Comparison of ENCODE assay signal across 14 cellular contexts in genomic region chr5:103111458-103111857, GRCh38. TPM values are rescaled to one million over a fixed set of nuclear protein-coding genes. Genes with fewer than 3 reads are reported as not detected.
DNase-seq lines count a peak whose midpoint lies in the region; ATAC-seq and TF ChIP-seq lines count a peak whose summit lies in the region.
"Had no signal": no experiment of that assay in that cellular context is flagged by ENCODE, and none has a peak within 500 bp of the region (broad histone marks: within the 10 kb centered on the region; RNA-seq: fewer than 3 reads in every experiment).

No MANE protein-coding gene starts in this region.

- POLR2A ChIA-PET in activated CD8-positive, alpha-beta T cell treated with anti-CD3 and anti-CD28 coated beads, Interleukin-2, amount 10 ng/mL, durations not matched to agents 7 days and 5 days (lab: Charles Lee) = interaction anchor here (1.2 to 1.5 kb wide), 2 partner anchors 9 to 339 kb away, joined by 3 to 12 read pairs; partner anchors contain the start of genes GIN1 and PPIP5K2
- POLR2A ChIA-PET in HEK293T (lab: Yijun Ruan, JAX) = interaction anchor here (1.0 kb wide), 1 partner anchor 8 kb away, joined by 3 read pairs; the partner anchor contains the start of genes GIN1 and PPIP5K2

- H3K27me3 Mint-ChIP-seq in activated T-cell treated with anti-CD3 and anti-CD28 coated beads, Interleukin-2, amount 50 U/mL, for 24 hours = no peaks in the 10 kb centered on the region
- H3K27me3 Mint-ChIP-seq in activated CD8-positive, alpha-beta T cell treated with anti-CD3 and anti-CD28 coated beads, Interleukin-2, amount 10 ng/mL, durations not matched to agents 7 days and 5 days (ENCODE audit: low read depth) = no peaks in the 10 kb centered on the region

- intact Hi-C loops in ovary (cut with DNase I) = no loop called here

- H3K36me3 Mint-ChIP-seq in activated T-cell treated with anti-CD3 and anti-CD28 coated beads, Interleukin-2, amount 50 U/mL, for 24 hours (ENCODE audit: low read depth) = peaks cover 28% of the 10 kb centered on the region
- H3K36me3 Mint-ChIP-seq in activated CD8-positive, alpha-beta T cell treated with anti-CD3 and anti-CD28 coated beads, Interleukin-2, amount 10 ng/mL, durations not matched to agents 7 days and 5 days (ENCODE audit: low read depth) = peaks cover 26% of the 10 kb centered on the region
- H3K36me3 Mint-ChIP-seq in stimulated activated effector memory CD8-positive, alpha-beta T cell treated with anti-CD3 and anti-CD28 coated beads, Interleukin-12 subunit alpha, Interleukin-12 subunit beta, amount 100 ng/mL, for 72 hours = peaks cover 14% of the 10 kb centered on the region

- H3K9me3 ChIP-seq in ovary = no peaks in the 10 kb centered on the region
- H3K9me3 ChIP-seq: tibial artery had no signal

- H3K4me1 Mint-ChIP-seq in activated T-cell treated with anti-CD3 and anti-CD28 coated beads, Interleukin-2, amount 50 U/mL, for 24 hours (ENCODE audit: low read depth) = peaks cover 39% of the 10 kb centered on the region
- H3K4me1 Mint-ChIP-seq in activated CD8-positive, alpha-beta T cell treated with anti-CD3 and anti-CD28 coated beads, Interleukin-2, amount 10 ng/mL, durations not matched to agents 7 days and 5 days (ENCODE audit: low read depth) = peaks cover 28% of the 10 kb centered on the region
- H3K4me1 Mint-ChIP-seq in stimulated activated effector memory CD8-positive, alpha-beta T cell treated with anti-CD3 and anti-CD28 coated beads, Interleukin-12 subunit alpha, Interleukin-12 subunit beta, amount 100 ng/mL, for 72 hours = peaks cover 23% of the 10 kb centered on the region

- H3K27ac Mint-ChIP-seq in activated T-cell treated with anti-CD3 and anti-CD28 coated beads, Interleukin-2, amount 50 U/mL, for 24 hours = peak overlapping the region; percentile 75
- peak overlapping the region; percentile 73 for H3K27ac Mint-ChIP-seq in activated CD8-positive, alpha-beta T cell treated with anti-CD3 and anti-CD28 coated beads, Interleukin-2, amount 10 ng/mL, durations not matched to agents 7 days and 5 days
- H3K27ac Mint-ChIP-seq in stimulated activated effector memory CD8-positive, alpha-beta T cell treated with anti-CD3 and anti-CD28 coated beads, Interleukin-12 subunit alpha, Interleukin-12 subunit beta, amount 100 ng/mL, for 72 hours = peak overlapping the region; percentile 91

- 81 to 93% (median 92%) methylated on average over 2 of the region's 2 CpGs for WGBS in ovary, 3 donors

- H3K4me1 ChIP-seq in ovary (ENCODE audit: insufficient read depth) = no peaks in the 10 kb centered on the region
- H3K4me1 ChIP-seq: foreskin keratinocyte, tibial artery had no signal

- peak; percentile 81 for ATAC-seq in activated CD8-positive, alpha-beta T cell treated with anti-CD3 and anti-CD28 coated beads, Interleukin-2, amount 10 ng/mL, durations not matched to agents 7 days and 5 days
- peak; percentile 83 for ATAC-seq in stimulated activated effector memory CD8-positive, alpha-beta T cell treated with anti-CD3 and anti-CD28 coated beads, Interleukin-12 subunit alpha, Interleukin-12 subunit beta, amount 100 ng/mL, for 72 hours
- ATAC-seq: foreskin keratinocyte, sciatic nerve had no signal

- no peak for TF ChIP-seq POLR2A in ovary (IDR thresholded peaks at IDR 0.05)

- H3K36me3 ChIP-seq in ovary = no peaks in the 10 kb centered on the region

- TF ChIP-seq CTCF in ovary (IDR thresholded peaks at IDR 0.05) = no peak

- no peaks in the 10 kb centered on the region for H3K27me3 ChIP-seq in ovary
- H3K27me3 ChIP-seq: foreskin keratinocyte, tibial artery had no signal

- H3K4me3 Mint-ChIP-seq in activated T-cell treated with anti-CD3 and anti-CD28 coated beads, Interleukin-2, amount 50 U/mL, for 24 hours = peak overlapping the region; percentile 23
- peak overlapping the region; percentile 50 for H3K4me3 Mint-ChIP-seq in activated CD8-positive, alpha-beta T cell treated with anti-CD3 and anti-CD28 coated beads, Interleukin-2, amount 10 ng/mL, durations not matched to agents 7 days and 5 days
- peak overlapping the region; percentile 35 for H3K4me3 Mint-ChIP-seq in stimulated activated effector memory CD8-positive, alpha-beta T cell treated with anti-CD3 and anti-CD28 coated beads, Interleukin-12 subunit alpha, Interleukin-12 subunit beta, amount 100 ng/mL, for 72 hours

- CTCF ChIA-PET in activated CD8-positive, alpha-beta T cell treated with anti-CD3 and anti-CD28 coated beads, Interleukin-2, amount 10 ng/mL, durations not matched to agents 7 days and 5 days (lab: Charles Lee) = interaction anchor here (0.7 to 1.4 kb wide), 2 partner anchors 9 to 14 kb away, joined by 3 to 8 read pairs; partner anchors contain the start of genes GIN1 and PPIP5K2
- CTCF ChIA-PET in HEK293T (lab: Yijun Ruan, JAX) = no interaction called here

- peaks cover 6% of the 10 kb centered on the region for H3K9me3 Mint-ChIP-seq in activated T-cell treated with anti-CD3 and anti-CD28 coated beads, Interleukin-2, amount 50 U/mL, for 24 hours
- H3K9me3 Mint-ChIP-seq in activated CD8-positive, alpha-beta T cell treated with anti-CD3 and anti-CD28 coated beads, Interleukin-2, amount 10 ng/mL, durations not matched to agents 7 days and 5 days (ENCODE audit: insufficient read depth) = peaks cover 9% of the 10 kb centered on the region
- H3K9me3 Mint-ChIP-seq in stimulated activated effector memory CD8-positive, alpha-beta T cell treated with anti-CD3 and anti-CD28 coated beads, Interleukin-12 subunit alpha, Interleukin-12 subunit beta, amount 100 ng/mL, for 72 hours = peaks cover 4% of the 10 kb centered on the region

- TF ChIP-seq EP300 in ovary (IDR thresholded peaks at IDR 0.05) = no peak

- no peak overlapping the region for H3K27ac ChIP-seq in ovary
- H3K27ac ChIP-seq: foreskin keratinocyte, tibial artery had no signal

- no peak for DNase-seq in activated T-cell treated with anti-CD3 and anti-CD28 coated beads, Interleukin-2, amount 50 U/mL, for 24 hours
- DNase-seq in activated T-cell treated with anti-CD3 and anti-CD28 coated beads for 4 hours = no peak
- DNase-seq in NOMO-1 (lab: John Stamatoyannopoulos, UW; ENCODE audit: unreplicated experiment in 2 of 2) = peak; percentile 65 to 76
- peak; percentile 67 for DNase-seq in activated CD8-positive, alpha-beta T cell treated with anti-CD3 and anti-CD28 coated beads, Interleukin-2, amount 10 ng/mL, durations not matched to agents 7 days and 5 days
- DNase-seq in stimulated activated effector memory CD8-positive, alpha-beta T cell treated with anti-CD3 and anti-CD28 coated beads, Interleukin-12 subunit alpha, Interleukin-12 subunit beta, amount 100 ng/mL, for 72 hours (ENCODE audit: low spot score in 2 of 2) = peak in 1 of 2 donors; percentile 6
- DNase-seq in GM19238 (ENCODE audit: insufficient read length, low spot score) = no peak
- no peak for DNase-seq in ovary
- no peak for DNase-seq in HEK293T (ENCODE audit: extremely low spot score)
- DNase-seq: activated CD4-positive, CD25-positive, alpha-beta regulatory T cell; dermis blood vessel endothelial cell; foreskin keratinocyte; NCI-H345; tibial artery had no signal

- no peak overlapping the region for H3K4me3 ChIP-seq in ovary
- H3K4me3 ChIP-seq: tibial artery had no signal

TF ChIP-seq in HEK293T, 16 proteins besides CTCF, POLR2A, EP300 and RAD21:
- TF ChIP-seq TARDBP (IDR thresholded peaks at IDR 0.05) (no peak), L3MBTL2 (conservative IDR thresholded peaks at IDR 0.05) (no peak), SUZ12 (IDR thresholded peaks at IDR 0.05) (no peak), ARNT (IDR thresholded peaks at IDR 0.05) (no peak), FOXA1 (IDR thresholded peaks at IDR 0.05) (no peak), NFRKB (IDR thresholded peaks at IDR 0.05) (no peak), CTBP1 (IDR thresholded peaks at IDR 0.05; ENCODE audit: borderline replicate concordance) (no peak), ELF4 (IDR thresholded peaks at IDR 0.05) (no peak)

RNA-seq across cellular contexts. Expression of gene GIN1, which starts 8.5 kb away (rescaled TPM):
- total RNA-seq in activated CD8-positive, alpha-beta T cell treated with anti-CD3 and anti-CD28 coated beads, Interleukin-2, amount 10 ng/mL, durations not matched to agents 7 days and 5 days = 10 to 100 TPM in 1 of 2 experiments, 1 to 10 TPM in 1; 7.5 to 14.9 TPM
- 10 to 100 TPM in 2 of 7 donors, 1 to 10 TPM in 5; 2.0 to 13.3 (median 9.8) TPM for total RNA-seq in ovary
- polyA plus RNA-seq in ovary = 1 to 10 TPM; 5.0 to 6.0 TPM

RNA-seq across cellular contexts. Expression of gene PPIP5K2, which starts 8.6 kb away (rescaled TPM):
- 10 to 100 TPM; 65.7 to 68.2 TPM for total RNA-seq in activated CD8-positive, alpha-beta T cell treated with anti-CD3 and anti-CD28 coated beads, Interleukin-2, amount 10 ng/mL, durations not matched to agents 7 days and 5 days
- total RNA-seq in ovary = 10 to 100 TPM; 32.9 to 63.3 (median 48.4) TPM
- 10 to 100 TPM; 17.8 to 34.1 TPM for polyA plus RNA-seq in ovary

Comparison
In these comparisons a context has a peak if more than half of its experiments do, and no peak if none do; other contexts are left out.
1. DNase-seq: peak in NOMO-1 (2 of 2) and activated CD8-positive, alpha-beta T cell treated with anti-CD3 and anti-CD28 coated beads, Interleukin-2, amount 10 ng/mL, durations not matched to agents 7 days and 5 days (single experiment); none in activated T-cell treated with anti-CD3 and anti-CD28 coated beads, Interleukin-2, amount 50 U/mL, for 24 hours (single experiment), activated T-cell treated with anti-CD3 and anti-CD28 coated beads for 4 hours (single experiment), GM19238 (single experiment), ovary (0 of 5) and HEK293T (single experiment).
2. Peak in every context shown above with its lines, with median percentiles within 50 percentile points of each other: H3K27ac Mint-ChIP-seq and H3K4me3 Mint-ChIP-seq.